Comparison of ENCODE assay signal across 1 cellular context in the genomic region with DNA sequence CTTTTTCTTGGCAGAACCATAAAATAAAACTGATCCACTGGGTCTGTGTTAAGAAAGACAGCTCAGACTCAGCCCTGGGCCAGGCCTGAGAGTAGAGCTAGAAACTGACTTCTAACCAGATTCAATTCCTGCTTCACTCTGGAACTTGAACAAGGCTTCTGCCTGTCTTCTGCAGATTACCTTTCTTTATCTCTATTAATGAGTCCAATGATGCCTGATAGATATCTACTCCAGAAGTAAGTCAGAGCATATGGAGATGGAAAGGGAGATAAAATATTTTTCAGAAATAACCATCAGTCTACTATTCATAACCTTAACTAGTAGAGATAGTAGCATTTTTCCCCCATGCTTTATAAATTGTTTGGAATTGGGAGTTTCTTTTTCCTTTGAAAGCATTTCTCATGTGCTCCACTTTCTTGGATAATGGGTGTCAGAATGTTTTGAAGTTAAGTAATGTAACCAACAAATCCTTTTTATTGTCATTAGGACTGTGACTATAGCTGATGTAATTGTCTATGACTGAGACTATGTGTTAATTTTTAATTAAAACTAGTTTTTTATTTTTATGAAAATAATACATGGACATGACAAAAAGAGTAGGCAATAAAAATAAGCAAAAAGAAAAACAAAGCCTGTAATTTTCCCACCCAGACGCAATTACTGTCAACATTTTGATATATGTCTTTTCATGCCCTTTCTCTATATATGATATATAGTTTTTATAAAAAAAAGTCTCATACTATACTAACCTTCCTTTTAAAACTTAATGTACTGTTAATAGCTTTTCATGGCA.
TF ChIP-seq lines count a peak whose summit lies in the region.

No MANE protein-coding gene starts in this region.

TF ChIP-seq in neural cell, 6 proteins besides CTCF, POLR2A, EP300 and RAD21 (continued from another document):
- TF ChIP-seq SMC3 (conservative IDR thresholded peaks at IDR 0.05; ENCODE audit: poor library complexity) (no peak), TAF1 (IDR thresholded peaks at IDR 0.05; ENCODE audit: low read depth) (no peak), POLR2AphosphoS5 (IDR thresholded peaks at IDR 0.05) (no peak)
- TF ChIP-seq, protein P1, sequence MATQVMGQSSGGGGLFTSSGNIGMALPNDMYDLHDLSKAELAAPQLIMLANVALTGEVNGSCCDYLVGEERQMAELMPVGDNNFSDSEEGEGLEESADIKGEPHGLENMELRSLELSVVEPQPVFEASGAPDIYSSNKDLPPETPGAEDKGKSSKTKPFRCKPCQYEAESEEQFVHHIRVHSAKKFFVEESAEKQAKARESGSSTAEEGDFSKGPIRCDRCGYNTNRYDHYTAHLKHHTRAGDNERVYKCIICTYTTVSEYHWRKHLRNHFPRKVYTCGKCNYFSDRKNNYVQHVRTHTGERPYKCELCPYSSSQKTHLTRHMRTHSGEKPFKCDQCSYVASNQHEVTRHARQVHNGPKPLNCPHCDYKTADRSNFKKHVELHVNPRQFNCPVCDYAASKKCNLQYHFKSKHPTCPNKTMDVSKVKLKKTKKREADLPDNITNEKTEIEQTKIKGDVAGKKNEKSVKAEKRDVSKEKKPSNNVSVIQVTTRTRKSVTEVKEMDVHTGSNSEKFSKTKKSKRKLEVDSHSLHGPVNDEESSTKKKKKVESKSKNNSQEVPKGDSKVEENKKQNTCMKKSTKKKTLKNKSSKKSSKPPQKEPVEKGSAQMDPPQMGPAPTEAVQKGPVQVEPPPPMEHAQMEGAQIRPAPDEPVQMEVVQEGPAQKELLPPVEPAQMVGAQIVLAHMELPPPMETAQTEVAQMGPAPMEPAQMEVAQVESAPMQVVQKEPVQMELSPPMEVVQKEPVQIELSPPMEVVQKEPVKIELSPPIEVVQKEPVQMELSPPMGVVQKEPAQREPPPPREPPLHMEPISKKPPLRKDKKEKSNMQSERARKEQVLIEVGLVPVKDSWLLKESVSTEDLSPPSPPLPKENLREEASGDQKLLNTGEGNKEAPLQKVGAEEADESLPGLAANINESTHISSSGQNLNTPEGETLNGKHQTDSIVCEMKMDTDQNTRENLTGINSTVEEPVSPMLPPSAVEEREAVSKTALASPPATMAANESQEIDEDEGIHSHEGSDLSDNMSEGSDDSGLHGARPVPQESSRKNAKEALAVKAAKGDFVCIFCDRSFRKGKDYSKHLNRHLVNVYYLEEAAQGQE (IDR thresholded peaks at IDR 0.05; ENCODE audit: borderline replicate concordance): no peak
